In the genomic region with DNA sequence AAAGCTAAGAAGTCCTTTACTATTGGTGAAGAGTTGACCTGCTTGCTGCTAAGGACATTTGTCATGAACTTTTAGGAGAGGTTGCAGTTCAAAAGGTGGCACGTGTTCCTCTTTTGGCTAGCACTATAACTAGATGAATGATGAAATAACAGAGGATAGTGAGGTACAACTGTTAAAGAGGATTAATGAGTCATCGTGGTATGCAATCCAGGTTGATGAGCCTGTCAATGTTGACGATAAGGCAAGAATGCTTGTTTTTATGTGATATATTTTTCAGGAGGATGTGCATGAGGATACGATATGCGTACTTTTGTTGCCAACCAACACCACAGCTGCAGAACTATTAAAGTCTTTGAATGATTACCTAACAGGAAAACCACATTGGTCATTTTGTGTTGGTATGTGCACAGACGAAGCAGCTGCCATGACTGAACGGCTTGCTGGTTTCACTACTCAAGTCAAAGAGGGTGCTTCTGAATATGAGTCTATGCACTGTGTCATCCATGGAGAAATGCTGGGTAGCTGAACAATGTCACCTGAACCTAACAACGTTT, we compare ENCODE assay signal across 8 cellular contexts. TPM values are rescaled to one million over a fixed set of nuclear protein-coding genes. Genes with fewer than 3 reads are reported as not detected.
DNase-seq lines count a peak whose midpoint lies in the region; ATAC-seq and TF ChIP-seq lines count a peak whose summit lies in the region.

No MANE protein-coding gene starts in this region.

- H3K4me3 ChIP-seq in ACC112 (ENCODE audit: low read depth, low read length) (peak overlapping the region; percentile 26), OCI-LY3 (ENCODE audit: low read length) (peak overlapping the region; percentile 51)

- ATAC-seq in GM18517 (IDR thresholded peaks at IDR 0.05; ENCODE audit: unreplicated experiment) (peak; percentile 98), HG02970 (IDR thresholded peaks at IDR 0.05; ENCODE audit: low FRiP score, unreplicated experiment) (peak; percentile 98)

- no peak overlapping the region for H2AFZ ChIP-seq in ACC112 (ENCODE audit: low read length, unreplicated experiment)
- no peak overlapping the region for H2AFZ ChIP-seq in OCI-LY3 (ENCODE audit: low read depth, low read length)

- H3K9me3 Mint-ChIP-seq in activated naive CD8-positive, alpha-beta T cell treated with anti-CD3 and anti-CD28 coated beads for 36 hours: peaks cover 9% of the 10 kb centered on the region
- peaks cover 15% of the 10 kb centered on the region for H3K9me3 Mint-ChIP-seq in osteocyte (ENCODE audit: unreplicated experiment)

- DNase-seq in activated naive CD8-positive, alpha-beta T cell treated with anti-CD3 and anti-CD28 coated beads for 36 hours: peak; percentile 59
- peak; percentile 93 for DNase-seq in renal cortical epithelial cell (ENCODE audit: low read depth)
- DNase-seq in osteocyte (ENCODE audit: extremely low spot score, unreplicated experiment): no peak
- no peak for DNase-seq in NCI-H1092 (lab: John Stamatoyannopoulos, UW)

- H4K20me1 ChIP-seq in OCI-LY3 (ENCODE audit: insufficient read depth, low read length): peaks cover 18% of the 10 kb centered on the region; the same call in 1 of the 2 replicates

- peak overlapping the region; percentile 6; the same call in 1 of the 2 replicates for H3K9ac ChIP-seq in OCI-LY3 (ENCODE audit: low read length)

- no peaks in the 10 kb centered on the region for H3K27me3 Mint-ChIP-seq in activated naive CD8-positive, alpha-beta T cell treated with anti-CD3 and anti-CD28 coated beads for 36 hours
- H3K27me3 Mint-ChIP-seq in osteocyte (ENCODE audit: unreplicated experiment): no peaks in the 10 kb centered on the region

- H3K4me3 Mint-ChIP-seq in activated naive CD8-positive, alpha-beta T cell treated with anti-CD3 and anti-CD28 coated beads for 36 hours: peak overlapping the region; percentile 22
- no peak overlapping the region for H3K4me3 Mint-ChIP-seq in osteocyte (ENCODE audit: unreplicated experiment)

- peaks cover 15% of the 10 kb centered on the region for H3K4me1 ChIP-seq in ACC112 (ENCODE audit: control insufficient read depth, insufficient read depth, low read length, unreplicated experiment)
- peaks cover 28% of the 10 kb centered on the region for H3K4me1 ChIP-seq in OCI-LY3 (ENCODE audit: low read length)

- peaks cover 4% of the 10 kb centered on the region; the same call in 1 of the 2 replicates for H3K36me3 ChIP-seq in ACC112 (ENCODE audit: insufficient read depth, low read length)
- peaks cover 50% of the 10 kb centered on the region for H3K36me3 ChIP-seq in OCI-LY3 (replicated peaks; ENCODE audit: low read depth, low read length)

- peaks cover 28% of the 10 kb centered on the region for H3K4me1 Mint-ChIP-seq in activated naive CD8-positive, alpha-beta T cell treated with anti-CD3 and anti-CD28 coated beads for 36 hours
- H3K4me1 Mint-ChIP-seq in osteocyte (ENCODE audit: unreplicated experiment): no peaks in the 10 kb centered on the region

- no peak for TF ChIP-seq CTCF in OCI-LY3 (IDR thresholded peaks at IDR 0.05; ENCODE audit: low read depth, low read length)
- no peak for TF ChIP-seq CTCF in osteocyte (IDR thresholded peaks at IDR 0.05)

- H3K36me3 Mint-ChIP-seq in activated naive CD8-positive, alpha-beta T cell treated with anti-CD3 and anti-CD28 coated beads for 36 hours: peaks cover 67% of the 10 kb centered on the region
- H3K36me3 Mint-ChIP-seq in osteocyte (ENCODE audit: unreplicated experiment): peaks cover 6% of the 10 kb centered on the region

- H3K27ac ChIP-seq in ACC112 (ENCODE audit: low read depth, low read length) (peak overlapping the region; percentile 55), OCI-LY3 (ENCODE audit: low read length) (peak overlapping the region; percentile 66)

- peaks cover 17% of the 10 kb centered on the region for H3K9me3 ChIP-seq in OCI-LY3 (ENCODE audit: insufficient read depth, low read length)

- peaks cover 37% of the 10 kb centered on the region for H3K79me2 ChIP-seq in ACC112 (ENCODE audit: control insufficient read depth, insufficient read depth, low read length, unreplicated experiment)
- peaks cover 70% of the 10 kb centered on the region for H3K79me2 ChIP-seq in OCI-LY3 (ENCODE audit: low read length)

- no peaks in the 10 kb centered on the region for H3K27me3 ChIP-seq in ACC112 (ENCODE audit: insufficient read depth, low read length)
- no peaks in the 10 kb centered on the region for H3K27me3 ChIP-seq in OCI-LY3 (ENCODE audit: low read depth, low read length)

- H3K4me2 ChIP-seq in OCI-LY3 (ENCODE audit: low read length): peak overlapping the region; percentile 72

- H3K27ac Mint-ChIP-seq in activated naive CD8-positive, alpha-beta T cell treated with anti-CD3 and anti-CD28 coated beads for 36 hours: peak overlapping the region; percentile 90
- no peak overlapping the region for H3K27ac Mint-ChIP-seq in osteocyte (ENCODE audit: unreplicated experiment)

RNA-seq across cellular contexts. Expression of gene CEP128, which starts 10.6 kb away (rescaled TPM):
- total RNA-seq in activated naive CD8-positive, alpha-beta T cell treated with anti-CD3 and anti-CD28 coated beads for 36 hours: 10 to 100 TPM; 21.5 to 22.6 TPM
- total RNA-seq in renal cortical epithelial cell: 3.0 and 6.3 TPM in 2 replicates
- 9.4 and 9.7 TPM in 2 replicates for total RNA-seq in osteocyte

RNA-seq across cellular contexts. Expression of gene TSHR, which starts 24.5 kb away (rescaled TPM):
- not detected for total RNA-seq in activated naive CD8-positive, alpha-beta T cell treated with anti-CD3 and anti-CD28 coated beads for 36 hours
- total RNA-seq in renal cortical epithelial cell (0.50 TPM in 1 of 2 replicates, not detected in the other), osteocyte (not detected in 2 replicates)

Comparison
In these comparisons a context has a peak if more than half of its experiments do, and no peak if none do; other contexts are left out.
1. DNase-seq: peak in activated naive CD8-positive, alpha-beta T cell treated with anti-CD3 and anti-CD28 coated beads for 36 hours (single experiment) and renal cortical epithelial cell (single experiment); none in osteocyte (single experiment) and NCI-H1092 (single experiment).